Comparison of ENCODE assay signal across 12 cellular contexts in genomic region chr11:118980191-118980881, GRCh38. TPM values are rescaled to one million over a fixed set of nuclear protein-coding genes. Genes with fewer than 3 reads are reported as not detected.
DNase-seq lines count a peak whose midpoint lies in the region; ATAC-seq and TF ChIP-seq lines count a peak whose summit lies in the region.
"Had no signal": no experiment of that assay in that cellular context is flagged by ENCODE, and none has a peak within 500 bp of the region (broad histone marks: within the 10 kb centered on the region; RNA-seq: fewer than 3 reads in every experiment).

No MANE protein-coding gene starts in this region.

- no peaks in the 10 kb centered on the region for H4K20me1 ChIP-seq in PC-3 (ENCODE audit: low read length)
- H4K20me1 ChIP-seq: BLaER1 had no signal

- no peak overlapping the region for H3K27ac ChIP-seq in PC-3 (ENCODE audit: low read length)
- H3K27ac ChIP-seq: BLaER1 had no signal

- no peaks in the 10 kb centered on the region for H3K9me2 ChIP-seq in PC-3 (replicated peaks; ENCODE audit: low read length)

- H3K9me3 ChIP-seq in PC-3 (ENCODE audit: low read length), result no peaks in the 10 kb centered on the region
- H3K9me3 ChIP-seq: BLaER1 had no signal

- intact Hi-C loops in PC-3 (cut with micrococcal nuclease), result no loop called here

- no peak overlapping the region for H3K4me3 ChIP-seq in PC-3 (ENCODE audit: low read length)
- H3K4me3 ChIP-seq: BLaER1 had no signal

- DNase-seq in GM20000 (ENCODE audit: low spot score) (peak; percentile 20), dermis blood vessel endothelial cell (peak; percentile 11), mucosa of gallbladder (ENCODE audit: low spot score) (peak; percentile 24), PC-3 (no peak), DMS53 (lab: John Stamatoyannopoulos, UW) (no peak)
- DNase-seq: activated CD8-positive, alpha-beta memory T cell treated with anti-CD3 and anti-CD28 coated beads, Interleukin-2, amount 50 U/mL, for 48 hours; central memory CD4-positive, alpha-beta T cell; NCI-H187 treated with DMSO at 0.1 percent for 48 hours had no signal

- POLR2A ChIA-PET in PC-3 (lab: Charles Lee; ENCODE audit: unreplicated experiment), result no interaction called here

- H3K36me3 ChIP-seq in PC-3 (ENCODE audit: low read depth, low read length), result no peaks in the 10 kb centered on the region
- H3K36me3 ChIP-seq: BLaER1 had no signal

- CTCF ChIA-PET in PC-3 (lab: Charles Lee), result no interaction called here

- no peaks in the 10 kb centered on the region for H3K27me3 ChIP-seq in PC-3 (ENCODE audit: low read length)
- H3K27me3 ChIP-seq: BLaER1 had no signal

- H3K79me2 ChIP-seq in PC-3 (ENCODE audit: low read length), result no peaks in the 10 kb centered on the region

- H3K4me2 ChIP-seq in PC-3 (ENCODE audit: low read length), result no peak overlapping the region
- H3K4me2 ChIP-seq: BLaER1 had no signal

- BruUV-seq in PC-3 (replicated peaks; lab: Mats Ljungman, UMichigan), result no TSS peak

- no peak overlapping the region for H3K9ac ChIP-seq in PC-3 (ENCODE audit: low read length)
- H3K9ac ChIP-seq: BLaER1 had no signal

- H3K4me1 ChIP-seq in PC-3 (ENCODE audit: insufficient read depth, low read length), result no peaks in the 10 kb centered on the region
- H3K4me1 ChIP-seq: BLaER1 had no signal

- no peaks in the 10 kb centered on the region for H3F3A ChIP-seq in PC-3 (ENCODE audit: low read length, unreplicated experiment)

- TF ChIP-seq CTCF in GM20000 (IDR thresholded peaks at IDR 0.05; ENCODE audit: extremely low read depth, missing control alignments) (no peak), PC-3 (conservative IDR thresholded peaks at IDR 0.05; ENCODE audit: low read depth, low read length) (no peak)

- no peak for ATAC-seq in PC-3
- ATAC-seq in HG03520 (IDR thresholded peaks at IDR 0.05; ENCODE audit: unreplicated experiment), result no peak
- ATAC-seq: SK-N-SH treated with all-trans-retinoic acid at 6 μM for 48 hours had no signal

- H2AFZ ChIP-seq in PC-3 (ENCODE audit: low read length), result no peak overlapping the region

RNA-seq across cellular contexts. Expression of gene FOXR1, which starts 8.8 kb away (rescaled TPM):
- total RNA-seq in dermis blood vessel endothelial cell (not detected in 2 replicates), mucosa of gallbladder (not detected), PC-3 (2014; rRNA removed) (not detected in 2 replicates)
- total RNA-seq: H4 had no signal

RNA-seq across cellular contexts. Expression of gene CENATAC, which starts 17.6 kb away (rescaled TPM):
- total RNA-seq in dermis blood vessel endothelial cell (9.7 and 21.6 TPM in 2 replicates), mucosa of gallbladder (23.2 TPM), PC-3 (2014; rRNA removed) (83.5 and 88.0 TPM in 2 replicates)

RNA-seq across cellular contexts. Expression of gene UPK2, which starts 24.2 kb away (rescaled TPM):
- total RNA-seq in dermis blood vessel endothelial cell (not detected in 2 replicates), mucosa of gallbladder (not detected), PC-3 (2014; rRNA removed) (0.44 TPM in 1 of 2 replicates, not detected in the other)
- total RNA-seq: H4 had no signal

RNA-seq across cellular contexts. Expression of gene RPS25, which starts 37.8 kb away (rescaled TPM):
- 1,092 and 1,791 TPM in 2 replicates for total RNA-seq in dermis blood vessel endothelial cell
- total RNA-seq in mucosa of gallbladder, result 662 TPM
- total RNA-seq in PC-3 (2014; rRNA removed), result 813 and 931 TPM in 2 replicates

RNA-seq across cellular contexts. Expression of gene TRAPPC4, which starts 38.2 kb away (rescaled TPM):
- total RNA-seq in dermis blood vessel endothelial cell (90.2 and 116 TPM in 2 replicates), mucosa of gallbladder (82.6 TPM), PC-3 (2014; rRNA removed) (129 and 150 TPM in 2 replicates)

Comparison
In these comparisons a context has a peak if more than half of its experiments do, and no peak if none do; other contexts are left out.
1. DNase-seq: peak in GM20000 (single experiment), dermis blood vessel endothelial cell (single experiment) and mucosa of gallbladder (single experiment); none in PC-3 (single experiment) and DMS53 (single experiment).